29 cellular contexts compared by ENCODE assay signal in the genomic region with DNA sequence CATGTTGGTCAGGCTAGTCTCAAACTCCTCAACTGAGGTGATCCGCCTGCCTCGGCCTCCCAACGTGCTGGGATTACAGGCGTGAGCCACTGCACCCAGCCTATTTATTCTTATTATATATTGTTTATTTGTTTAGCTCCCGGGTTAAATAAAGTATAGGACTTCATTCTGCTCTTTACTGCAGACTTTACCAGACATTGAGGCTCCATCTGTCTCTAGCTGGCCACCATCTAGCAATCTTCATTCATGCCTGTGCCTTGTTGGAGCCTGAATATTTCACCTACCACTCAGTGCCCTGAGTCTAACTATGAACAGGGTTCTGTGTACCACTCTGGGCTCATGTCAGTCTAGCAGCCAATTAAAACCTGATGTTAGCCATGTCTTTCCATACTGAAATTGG. TPM values are rescaled to one million over a fixed set of nuclear protein-coding genes. Genes with fewer than 3 reads are reported as not detected.
"Had no signal": no experiment of that assay in that cellular context is flagged by ENCODE, and none has a peak within 500 bp of the region (broad histone marks: within the 10 kb centered on the region; RNA-seq: fewer than 3 reads in every experiment).

No MANE protein-coding gene starts in this region.

- H3K27ac Mint-ChIP-seq: activated CD4-positive, alpha-beta T cell treated with anti-CD3 and anti-CD28 coated beads for 36 hours; activated CD4-positive, alpha-beta T cell treated with anti-CD3 and anti-CD28 coated beads, Interleukin-2, amount 10 ng/mL, durations not matched to agents 7 days and 5 days; activated CD8-positive, alpha-beta T cell treated with anti-CD3 and anti-CD28 coated beads, Interleukin-2, amount 10 ng/mL, durations not matched to agents 7 days and 5 days; activated naive CD4-positive, alpha-beta T cell treated with anti-CD3 and anti-CD28 coated beads, Interleukin-2, amount 50 U/mL, for 24 hours; activated naive CD8-positive, alpha-beta T cell treated with anti-CD3 and anti-CD28 coated beads, Interleukin-2, amount 10 ng/mL, durations not matched to agents 7 days and 5 days; activated T-cell treated with anti-CD3 and anti-CD28 coated beads, Interleukin-2, amount 50 U/mL, for 24 hours; activated T-helper 2 cell treated with anti-CD3 and anti-CD28 coated beads, Interferon-gamma antibody, Interleukin-2, Interleukin-4, amounts not matched to agents 10 μg/mL and 5 μg/mL and 100 μg/mL, durations not matched to agents 14 hours and 24 hours and 36 hours; T-helper 1 cell treated with Interleukin-12 subunit alpha and Interleukin-12 subunit beta and Interleukin-4 antibody, amounts not matched to agents 30 μg/mL and 1 μg/mL, for 36 hours; T-helper 2 cell treated with Interferon-gamma antibody and Interleukin-4, amounts not matched to agents 5 μg/mL and 100 μg/mL, for 36 hours had no signal

- H3K4me1 ChIP-seq: breast epithelium had no signal

- H3K4me3 Mint-ChIP-seq: activated CD4-positive, alpha-beta T cell treated with anti-CD3 and anti-CD28 coated beads for 36 hours; activated CD4-positive, alpha-beta T cell treated with anti-CD3 and anti-CD28 coated beads, Interleukin-2, amount 10 ng/mL, durations not matched to agents 7 days and 5 days; activated CD8-positive, alpha-beta T cell treated with anti-CD3 and anti-CD28 coated beads, Interleukin-2, amount 10 ng/mL, durations not matched to agents 7 days and 5 days; activated naive CD4-positive, alpha-beta T cell treated with anti-CD3 and anti-CD28 coated beads, Interleukin-2, amount 50 U/mL, for 24 hours; activated naive CD8-positive, alpha-beta T cell treated with anti-CD3 and anti-CD28 coated beads, Interleukin-2, amount 10 ng/mL, durations not matched to agents 7 days and 5 days; activated T-cell treated with anti-CD3 and anti-CD28 coated beads, Interleukin-2, amount 50 U/mL, for 24 hours; T-helper 1 cell treated with Interleukin-12 subunit alpha and Interleukin-12 subunit beta and Interleukin-4 antibody, amounts not matched to agents 30 μg/mL and 1 μg/mL, for 36 hours; T-helper 2 cell treated with Interferon-gamma antibody and Interleukin-4, amounts not matched to agents 5 μg/mL and 100 μg/mL, for 36 hours had no signal

- H3K27ac ChIP-seq: ascending aorta, breast epithelium, RWPE1 had no signal

- H3K4me3 ChIP-seq: ascending aorta, breast epithelium had no signal

- H3K36me3 ChIP-seq: ascending aorta, breast epithelium had no signal

- H3K9me3 Mint-ChIP-seq: activated CD4-positive, alpha-beta T cell treated with anti-CD3 and anti-CD28 coated beads, Interleukin-2, amount 10 ng/mL, durations not matched to agents 7 days and 5 days; activated naive CD4-positive, alpha-beta T cell treated with anti-CD3 and anti-CD28 coated beads, Interleukin-2, amount 50 U/mL, for 24 hours; activated naive CD8-positive, alpha-beta T cell treated with anti-CD3 and anti-CD28 coated beads, Interleukin-2, amount 10 ng/mL, durations not matched to agents 7 days and 5 days; activated T-cell treated with anti-CD3 and anti-CD28 coated beads, Interleukin-2, amount 50 U/mL, for 24 hours; activated T-helper 2 cell treated with anti-CD3 and anti-CD28 coated beads, Interferon-gamma antibody, Interleukin-2, Interleukin-4, amounts not matched to agents 10 μg/mL and 5 μg/mL and 100 μg/mL, durations not matched to agents 14 hours and 24 hours and 36 hours; T-helper 1 cell treated with Interleukin-12 subunit alpha and Interleukin-12 subunit beta and Interleukin-4 antibody, amounts not matched to agents 30 μg/mL and 1 μg/mL, for 36 hours; T-helper 2 cell treated with Interferon-gamma antibody and Interleukin-4, amounts not matched to agents 5 μg/mL and 100 μg/mL, for 36 hours had no signal

- ATAC-seq: activated CD4-positive, alpha-beta T cell treated with anti-CD3 and anti-CD28 coated beads for 36 hours; activated CD4-positive, CD25-positive, alpha-beta regulatory T cell treated with anti-CD3 and anti-CD28 coated beads, Interleukin-2, amount 50 U/mL, for 24 hours; activated CD8-positive, alpha-beta T cell treated with anti-CD3 and anti-CD28 coated beads, Interleukin-2, amount 10 ng/mL, durations not matched to agents 7 days and 5 days; PC-3; Right ventricle myocardium inferior had no signal

- H3K27me3 ChIP-seq: ascending aorta, breast epithelium had no signal

- H3K9me3 ChIP-seq: ascending aorta, breast epithelium had no signal

- DNase-seq: activated CD4-positive, alpha-beta T cell treated with anti-CD3 and anti-CD28 coated beads for 36 hours; activated CD4-positive, alpha-beta T cell treated with anti-CD3 and anti-CD28 coated beads, Interleukin-2, amount 10 ng/mL, durations not matched to agents 7 days and 5 days; activated CD4-positive, alpha-beta T cell treated with anti-CD3 and anti-CD28 coated beads, Interleukin-2, amount 50 U/mL, for 48 hours; activated CD8-positive, alpha-beta T cell treated with anti-CD3 and anti-CD28 coated beads, Interleukin-2, amount 10 ng/mL, durations not matched to agents 7 days and 5 days; activated gamma-delta T cell; activated naive CD4-positive, alpha-beta T cell treated with Interleukin-2 at 50 U/mL for 16 hours; activated naive CD8-positive, alpha-beta T cell treated with anti-CD3 and anti-CD28 coated beads, Interleukin-2, amount 10 ng/mL, durations not matched to agents 7 days and 5 days; activated T-cell treated with anti-CD3 and anti-CD28 coated beads, Interleukin-2, amount 50 U/mL, for 24 hours; amygdala; Karpas-422; NCI-H1105; NCI-H1417 treated with DMSO at 0.1 percent for 48 hours; NCI-H187 treated with DMSO at 0.1 percent for 48 hours; NCI-H2081; NCI-H2171 treated with DMSO at 0.1 percent for 48 hours; NCI-H2227 treated with DMSO at 0.1 percent for 48 hours; NCI-H446; NCI-H524; PC-3; SIG-M5 had no signal

- H3K36me3 Mint-ChIP-seq: activated naive CD4-positive, alpha-beta T cell treated with anti-CD3 and anti-CD28 coated beads, Interleukin-2, amount 50 U/mL, for 24 hours; activated naive CD8-positive, alpha-beta T cell treated with anti-CD3 and anti-CD28 coated beads, Interleukin-2, amount 10 ng/mL, durations not matched to agents 7 days and 5 days had no signal

RNA-seq across cellular contexts. Expression of a gene that starts 2.1 kb away (rescaled TPM):
- total RNA-seq: activated CD4-positive, alpha-beta T cell treated with anti-CD3 and anti-CD28 coated beads, Interleukin-2, amount 10 ng/mL, durations not matched to agents 7 days and 5 days; activated naive CD8-positive, alpha-beta T cell treated with anti-CD3 and anti-CD28 coated beads, Interleukin-2, amount 10 ng/mL, durations not matched to agents 7 days and 5 days; activated T-helper 2 cell treated with anti-CD3 and anti-CD28 coated beads, Interferon-gamma antibody, Interleukin-2, Interleukin-4, amounts not matched to agents 10 μg/mL and 5 μg/mL and 100 μg/mL, durations not matched to agents 14 hours and 24 hours and 36 hours had no signal
